In genomic region chr1:29384496-29385015, GRCh38 we compare ENCODE assay signal across 16 cellular contexts.
DNase-seq lines count a peak whose midpoint lies in the region; ATAC-seq, FAIRE-seq and TF ChIP-seq lines count a peak whose summit lies in the region.
"Had no signal": no experiment of that assay in that cellular context is flagged by ENCODE, and none has a peak within 500 bp of the region (broad histone marks: within the 10 kb centered on the region; RNA-seq: fewer than 3 reads in every experiment).

No MANE protein-coding gene starts in this region.

- H3K9ac ChIP-seq in neuronal stem cell (ENCODE audit: low read depth, low read length, poor library complexity), result no peak overlapping the region

- H2BK5ac ChIP-seq in neuronal stem cell (ENCODE audit: low read length), result no peak overlapping the region

- H3K4ac ChIP-seq in neuronal stem cell (ENCODE audit: low read length), result no peak overlapping the region

- ATAC-seq in esophagus mucosa, result peak; percentile 39
- ATAC-seq in HG03342 (IDR thresholded peaks at IDR 0.05; ENCODE audit: unreplicated experiment), result no peak
- ATAC-seq: CD8-positive, alpha-beta T cell had no signal

- no peak for TF ChIP-seq POLR2A in testis (IDR thresholded peaks at IDR 0.05)

- no peak overlapping the region for H2BK120ac ChIP-seq in neuronal stem cell (ENCODE audit: low read depth, low read length)

- peak overlapping the region; percentile 20 for H3K18ac ChIP-seq in neuronal stem cell (ENCODE audit: low read length)

- WGBS in neuronal stem cell (ENCODE audit: extremely low coverage in 2 of 2, insufficient read length in 2 of 2, insufficient replicate concordance in 1 of 2), 2 donors, result no CpG with 5 or more reads among the region's 9 CpGs
- 88 to 89% methylated on average over 9 of the region's 9 CpGs for WGBS in testis, 2 donors

- no peaks in the 10 kb centered on the region for H3K79me1 ChIP-seq in neuronal stem cell (ENCODE audit: low read depth, low read length)

- H3K23ac ChIP-seq in neuronal stem cell (ENCODE audit: low read depth, low read length, poor library complexity), result no peak overlapping the region

- TF ChIP-seq CTCF in bronchial epithelial cell (IDR thresholded peaks at IDR 0.05; ENCODE audit: insufficient read depth, low read length, severe bottlenecking), result no peak
- no peak for TF ChIP-seq CTCF in testis (IDR thresholded peaks at IDR 0.05)

- no peak overlapping the region for H4K91ac ChIP-seq in neuronal stem cell (ENCODE audit: low read depth, low read length, poor library complexity)

- H3K4me3 ChIP-seq in bronchial epithelial cell (ENCODE audit: low read depth, low read length) (no peak overlapping the region), neuronal stem cell (ENCODE audit: low read length in 2 of 2) (no peak overlapping the region), testis (no peak overlapping the region)
- H3K4me3 ChIP-seq: HAP-1 had no signal

- H3K27me3 ChIP-seq in bronchial epithelial cell (ENCODE audit: control insufficient read depth, insufficient read depth, low read length) (no peaks in the 10 kb centered on the region), neuronal stem cell (ENCODE audit: control insufficient read depth in 3 of 3, insufficient read depth in 3 of 3, low read depth in 1 of 3, low read length in 3 of 3) (no peaks in the 10 kb centered on the region), testis (no peaks in the 10 kb centered on the region)

- H3K4me2 ChIP-seq in neuronal stem cell (ENCODE audit: insufficient read depth, low read length, poor library complexity, severe bottlenecking), result no peak overlapping the region

- intact Hi-C loops in testis (cut with DNase I; ENCODE audit: low total_unique reads), result no loop called here

- no peak overlapping the region for H2AFZ ChIP-seq in neuronal stem cell (ENCODE audit: low read length)

- DNase-seq in activated CD8-positive, alpha-beta memory T cell treated with anti-CD3 and anti-CD28 coated beads for 24 hours, result peak; percentile 28
- no peak for DNase-seq in activated CD8-positive, alpha-beta memory T cell treated with anti-CD3 and anti-CD28 coated beads, Interleukin-2, amount 50 U/mL, for 48 hours
- DNase-seq in bronchial epithelial cell (ENCODE audit: low read depth), result peak; percentile 7
- no peak for DNase-seq in neuronal stem cell (ENCODE audit: low spot score)
- no peak for DNase-seq in testis
- DNase-seq in ureter (ENCODE audit: low spot score), result no peak
- DNase-seq: COR-L47, DND-41, GDM1, GOT3 had no signal

- H2BK12ac ChIP-seq in neuronal stem cell (ENCODE audit: low read length), result no peak overlapping the region

- H3K27ac ChIP-seq in neuronal stem cell (replicated peaks; ENCODE audit: low read length), result no peak overlapping the region
- H3K27ac ChIP-seq in testis, result no peak overlapping the region
- H3K27ac ChIP-seq: 22Rv1 had no signal

- H3K14ac ChIP-seq in neuronal stem cell (ENCODE audit: low read length), result no peak overlapping the region

- H3K4me1 ChIP-seq in neuronal stem cell (ENCODE audit: control insufficient read depth in 2 of 2, insufficient read depth in 1 of 2, low read depth in 1 of 2, low read length in 2 of 2) (peaks cover 0 to 4% of the 10 kb centered on the region in 2 donors), testis (no peaks in the 10 kb centered on the region)
- H3K4me1 ChIP-seq: HAP-1 had no signal

- H3K9me3 ChIP-seq in neuronal stem cell (replicated peaks in 1 of 2; ENCODE audit: control insufficient read depth in 2 of 2, insufficient read depth in 1 of 2, low read depth in 1 of 2, low read length in 2 of 2) (no peaks in the 10 kb centered on the region), testis (no peaks in the 10 kb centered on the region)

- no peak overlapping the region for H4K8ac ChIP-seq in neuronal stem cell (ENCODE audit: low read depth, low read length)

- no peaks in the 10 kb centered on the region for H3K36me3 ChIP-seq in bronchial epithelial cell (ENCODE audit: control insufficient read depth, insufficient read depth, low read length)
- no peaks in the 10 kb centered on the region for H3K36me3 ChIP-seq in neuronal stem cell (replicated peaks in 1 of 2; ENCODE audit: control insufficient read depth in 2 of 2, insufficient read depth in 2 of 2, low read length in 2 of 2)
- H3K36me3 ChIP-seq in testis (ENCODE audit: low read depth, missing control alignments), result no peaks in the 10 kb centered on the region
- H3K36me3 ChIP-seq: HAP-1 had no signal

- no peak for FAIRE-seq in bronchial epithelial cell (lab: Jason Lieb, UNC)
- FAIRE-seq: GM12892 had no signal

- H2BK15ac ChIP-seq in neuronal stem cell (ENCODE audit: low read length), result no peak overlapping the region

- no peak overlapping the region for H2AK5ac ChIP-seq in neuronal stem cell (ENCODE audit: low read depth, low read length)

Comparison
In these comparisons a context has a peak if more than half of its experiments do, and no peak if none do; other contexts are left out.
1. DNase-seq: peak in activated CD8-positive, alpha-beta memory T cell treated with anti-CD3 and anti-CD28 coated beads for 24 hours (single experiment) and bronchial epithelial cell (single experiment); none in activated CD8-positive, alpha-beta memory T cell treated with anti-CD3 and anti-CD28 coated beads, Interleukin-2, amount 50 U/mL, for 48 hours (single experiment), neuronal stem cell (single experiment), testis (single experiment) and ureter (single experiment).